In genomic region chr5:169876376-169876775, GRCh38 we compare ENCODE assay signal across 17 cellular contexts.
A peak's percentile ranks its signal among the peaks of the same experiment; 100 is the strongest.
DNase-seq lines count a peak whose midpoint lies in the region; ATAC-seq and TF ChIP-seq lines count a peak whose summit lies in the region.
"Had no signal": no experiment of that assay in that cellular context is flagged by ENCODE, and none has a peak within 500 bp of the region (broad histone marks: within the 10 kb centered on the region; RNA-seq: fewer than 3 reads in every experiment).

No MANE protein-coding gene starts in this region.

- no peaks in the 10 kb centered on the region for H3K27me3 Mint-ChIP-seq in activated T-cell treated with anti-CD3 and anti-CD28 coated beads, Interleukin-2, amount 50 U/mL, for 24 hours
- H3K27me3 Mint-ChIP-seq: activated naive CD4-positive, alpha-beta T cell treated with anti-CD3 and anti-CD28 coated beads, Interleukin-2, amount 10 ng/mL, durations not matched to agents 7 days and 5 days had no signal

- H3K4me3 ChIP-seq in upper lobe of right lung, result no peak overlapping the region
- H3K4me3 ChIP-seq: A549, testis had no signal

- no peak for DNase-seq in activated T-cell treated with anti-CD3 and anti-CD28 coated beads, Interleukin-2, amount 50 U/mL, for 24 hours
- DNase-seq in activated T-cell treated with anti-CD3 and anti-CD28 coated beads for 4 hours (no peak), amniotic epithelial cell (ENCODE audit: low read depth) (peak; percentile 67), kidney tubule cell (ENCODE audit: low spot score) (peak; percentile 9), upper lobe of right lung (no peak), DMS 273 (lab: John Stamatoyannopoulos, UW; ENCODE audit: unreplicated experiment) (no peak)
- no peak for DNase-seq in activated naive CD4-positive, alpha-beta T cell treated with anti-CD3 and anti-CD28 coated beads, Interleukin-2, amount 50 U/mL, for 16 hours
- DNase-seq: activated CD8-positive, alpha-beta memory T cell treated with anti-CD3 and anti-CD28 coated beads, Interleukin-2, amount 50 U/mL, for 4 hours; activated naive CD4-positive, alpha-beta T cell treated with anti-CD3 and anti-CD28 coated beads, Interleukin-2, amount 10 ng/mL, durations not matched to agents 7 days and 5 days; GDM1; immature natural killer cell; NCI-H187 treated with DMSO at 0.1 percent for 48 hours; NCI-H526; T-helper 1 cell; testis had no signal

- ATAC-seq in upper lobe of right lung, result no peak
- ATAC-seq in GM19467 (IDR thresholded peaks at IDR 0.05; ENCODE audit: unreplicated experiment), result no peak
- ATAC-seq: A549 had no signal

- intact Hi-C loops in upper lobe of right lung (cut with DNase I), result no loop called here

- no peaks in the 10 kb centered on the region for H3K9me3 Mint-ChIP-seq in activated T-cell treated with anti-CD3 and anti-CD28 coated beads, Interleukin-2, amount 50 U/mL, for 24 hours
- H3K9me3 Mint-ChIP-seq: activated naive CD4-positive, alpha-beta T cell treated with anti-CD3 and anti-CD28 coated beads, Interleukin-2, amount 10 ng/mL, durations not matched to agents 7 days and 5 days; immature natural killer cell had no signal

- H3K27ac Mint-ChIP-seq in activated T-cell treated with anti-CD3 and anti-CD28 coated beads, Interleukin-2, amount 50 U/mL, for 24 hours, result peak overlapping the region; percentile 3
- H3K27ac Mint-ChIP-seq: activated naive CD4-positive, alpha-beta T cell treated with anti-CD3 and anti-CD28 coated beads, Interleukin-2, amount 10 ng/mL, durations not matched to agents 7 days and 5 days had no signal

- peaks cover 81% of the 10 kb centered on the region for H3K36me3 Mint-ChIP-seq in activated T-cell treated with anti-CD3 and anti-CD28 coated beads, Interleukin-2, amount 50 U/mL, for 24 hours (ENCODE audit: low read depth)

- H3K36me3 ChIP-seq in upper lobe of right lung, result no peaks in the 10 kb centered on the region

- H3K9me3 ChIP-seq in upper lobe of right lung, result no peaks in the 10 kb centered on the region
- H3K9me3 ChIP-seq: A549, testis had no signal

- H3K4me1 ChIP-seq in upper lobe of right lung, result peaks cover 34% of the 10 kb centered on the region
- H3K4me1 ChIP-seq: A549, testis had no signal

- H3K4me1 Mint-ChIP-seq in activated T-cell treated with anti-CD3 and anti-CD28 coated beads, Interleukin-2, amount 50 U/mL, for 24 hours (ENCODE audit: low read depth), result peaks cover 18% of the 10 kb centered on the region
- H3K4me1 Mint-ChIP-seq: activated naive CD4-positive, alpha-beta T cell treated with anti-CD3 and anti-CD28 coated beads, Interleukin-2, amount 10 ng/mL, durations not matched to agents 7 days and 5 days had no signal

- H3K4me3 Mint-ChIP-seq in activated T-cell treated with anti-CD3 and anti-CD28 coated beads, Interleukin-2, amount 50 U/mL, for 24 hours, result no peak overlapping the region
- H3K4me3 Mint-ChIP-seq: activated naive CD4-positive, alpha-beta T cell treated with anti-CD3 and anti-CD28 coated beads, Interleukin-2, amount 10 ng/mL, durations not matched to agents 7 days and 5 days; immature natural killer cell had no signal

- H3K27ac ChIP-seq in upper lobe of right lung, result peak overlapping the region; percentile 48
- H3K27ac ChIP-seq: A549, testis had no signal

- no peak for TF ChIP-seq CTCF in upper lobe of right lung (IDR thresholded peaks at IDR 0.05)

- H3K27me3 ChIP-seq in upper lobe of right lung, result no peaks in the 10 kb centered on the region
- H3K27me3 ChIP-seq: testis had no signal

Comparison
In these comparisons a context has a peak if more than half of its experiments do, and no peak if none do; other contexts are left out.
1. DNase-seq: peak in amniotic epithelial cell (single experiment) and kidney tubule cell (single experiment); none in activated T-cell treated with anti-CD3 and anti-CD28 coated beads, Interleukin-2, amount 50 U/mL, for 24 hours (single experiment), activated T-cell treated with anti-CD3 and anti-CD28 coated beads for 4 hours (single experiment), upper lobe of right lung (single experiment), DMS 273 (single experiment) and activated naive CD4-positive, alpha-beta T cell treated with anti-CD3 and anti-CD28 coated beads, Interleukin-2, amount 50 U/mL, for 16 hours (single experiment).